In the genomic region with DNA sequence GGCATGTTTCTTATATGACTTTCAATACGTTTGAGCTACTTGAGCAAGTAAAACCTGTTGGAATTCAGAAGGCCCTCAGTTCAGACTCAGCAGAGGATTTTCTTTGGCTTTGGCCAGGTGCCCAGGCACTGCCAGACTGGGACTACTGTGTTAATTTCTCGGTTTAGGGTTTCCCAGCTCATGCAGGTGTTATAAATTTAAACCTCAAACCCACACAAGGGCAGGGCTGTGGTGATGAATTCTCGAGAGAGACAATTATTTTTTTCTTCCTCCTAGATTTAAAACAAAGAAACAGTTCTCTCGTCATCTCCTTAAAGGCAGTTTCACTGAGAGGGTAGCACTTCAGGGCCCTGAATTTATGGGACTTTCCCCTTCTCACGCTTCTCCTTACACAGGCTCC, we compare ENCODE assay signal across 11 cellular contexts.
DNase-seq lines count a peak whose midpoint lies in the region; ATAC-seq and TF ChIP-seq lines count a peak whose summit lies in the region.
"Had no signal": no experiment of that assay in that cellular context is flagged by ENCODE, and none has a peak within 500 bp of the region (broad histone marks: within the 10 kb centered on the region; RNA-seq: fewer than 3 reads in every experiment).

No MANE protein-coding gene starts in this region.

- peak; percentile 39 for ATAC-seq in GM21717 (IDR thresholded peaks at IDR 0.05; ENCODE audit: unreplicated experiment)
- ATAC-seq: T-cell had no signal

- no peak for TF ChIP-seq CTCF in GM10266 (IDR thresholded peaks at IDR 0.05; ENCODE audit: control insufficient read depth, insufficient read depth, low read depth, missing control alignments)

- DNase-seq in GM10266 (ENCODE audit: extremely low spot score): peak; percentile 22
- DNase-seq in NCI-H128 (lab: John Stamatoyannopoulos, UW; ENCODE audit: unreplicated experiment): peak; percentile 32
- peak; percentile 32 for DNase-seq in left kidney (ENCODE audit: low read depth, low spot score)
- no peak for DNase-seq in NCI-H2081 treated with DMSO at 0.1 percent for 48 hours (lab: John Stamatoyannopoulos, UW)
- DNase-seq in SHP77 treated with DMSO at 0.1 percent for 48 hours (lab: John Stamatoyannopoulos, UW): no peak
- DNase-seq in activated T-cell treated with anti-CD3 and anti-CD28 coated beads, Interleukin-2, amount 50 U/mL, for 48 hours: no peak
- no peak for DNase-seq in DMS53 (lab: John Stamatoyannopoulos, UW)
- DNase-seq: CD4-positive, CD25-positive, alpha-beta regulatory T cell; NCI-H1417 treated with DMSO at 0.1 percent for 48 hours had no signal

Comparison
In these comparisons a context has a peak if more than half of its experiments do, and no peak if none do; other contexts are left out.
1. DNase-seq: peak in GM10266 (single experiment), NCI-H128 (single experiment) and left kidney (single experiment); none in NCI-H2081 treated with DMSO at 0.1 percent for 48 hours (single experiment), SHP77 treated with DMSO at 0.1 percent for 48 hours (single experiment), activated T-cell treated with anti-CD3 and anti-CD28 coated beads, Interleukin-2, amount 50 U/mL, for 48 hours (0 of 2) and DMS53 (single experiment).